In the genomic region with DNA sequence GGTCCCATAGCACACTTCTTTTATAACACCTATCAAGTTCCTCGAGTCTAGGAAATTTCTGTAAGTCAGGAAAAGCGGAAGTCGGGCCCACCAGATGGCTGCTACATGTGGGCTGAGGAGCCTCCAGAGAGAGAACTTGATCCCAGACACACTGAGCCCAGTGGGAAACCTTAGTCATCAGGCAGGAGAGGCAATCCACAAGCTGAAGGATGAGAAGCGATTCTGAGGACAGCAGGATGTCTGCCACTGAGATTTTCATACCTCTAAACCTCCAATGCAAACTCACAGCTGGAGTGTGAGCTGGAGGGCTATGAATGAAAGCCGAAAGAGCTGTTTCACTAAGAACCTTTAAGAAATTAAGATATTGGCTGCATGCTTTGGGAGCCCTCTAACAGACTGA, we compare ENCODE assay signal across 20 cellular contexts.
"Had no signal": no experiment of that assay in that cellular context is flagged by ENCODE, and none has a peak within 500 bp of the region (broad histone marks: within the 10 kb centered on the region; RNA-seq: fewer than 3 reads in every experiment).

No MANE protein-coding gene starts in this region.

- H3K36me3 Mint-ChIP-seq: activated naive CD8-positive, alpha-beta T cell; naive B cell; stimulated activated naive B cell treated with anti-CD40 and anti-IgM and Interleukin-4, amounts not matched to agents 10 μg/mL and 1 μg/mL and 100 μg/mL, for 72 hours had no signal

- H3K4me1 Mint-ChIP-seq: activated CD4-positive, alpha-beta T cell treated with anti-CD3 and anti-CD28 coated beads, Interleukin-2, amount 10 ng/mL, durations not matched to agents 24 days and 14 days; naive B cell; stimulated activated naive B cell treated with anti-CD40 and anti-IgM and Interleukin-4, amounts not matched to agents 10 μg/mL and 1 μg/mL and 100 μg/mL, for 72 hours had no signal

- H3K27ac ChIP-seq: body of pancreas, parathyroid adenoma, tibial artery, vagina had no signal

- ATAC-seq: activated T-cell treated with anti-CD3 and anti-CD28 coated beads, Interleukin-2, amount 50 U/mL, for 72 hours; body of pancreas; esophagus mucosa; left colon; stimulated activated naive B cell treated with anti-CD40 and anti-IgM and Interleukin-4, amounts not matched to agents 10 μg/mL and 1 μg/mL and 100 μg/mL, for 72 hours had no signal

- H3K36me3 ChIP-seq: tibial artery, vagina had no signal

- H3K4me3 Mint-ChIP-seq: activated CD4-positive, alpha-beta T cell treated with anti-CD3 and anti-CD28 coated beads, Interleukin-2, amount 10 ng/mL, durations not matched to agents 24 days and 14 days; activated naive CD8-positive, alpha-beta T cell; activated T-cell treated with anti-CD3 and anti-CD28 coated beads, Interleukin-2, amount 50 U/mL, for 72 hours; naive B cell; stimulated activated naive B cell treated with anti-CD40 and anti-IgM and Interleukin-4, amounts not matched to agents 10 μg/mL and 1 μg/mL and 100 μg/mL, for 72 hours; T-helper 2 cell treated with Interferon-gamma antibody and Interleukin-4, amounts not matched to agents 5 μg/mL and 100 μg/mL, for 36 hours had no signal

- DNase-seq: activated CD4-positive, alpha-beta T cell treated with anti-CD3 and anti-CD28 coated beads, Interleukin-2, amount 10 ng/mL, durations not matched to agents 24 days and 14 days; activated CD4-positive, CD25-positive, alpha-beta regulatory T cell; activated CD8-positive, alpha-beta memory T cell treated with anti-CD3 and anti-CD28 coated beads, Interleukin-2, amount 50 U/mL, for 48 hours; activated gamma-delta T cell treated with Interleukin-2 at 50 U/mL for 16 hours; activated T-cell treated with anti-CD3 and anti-CD28 coated beads, Interleukin-2, amount 50 U/mL, for 72 hours; amniotic stem cell; body of pancreas; caudate nucleus; hippocampal formation; left colon; naive B cell; retina; stimulated activated CD4-positive, alpha-beta T cell treated with anti-CD3 and anti-CD28 coated beads, Interleukin-2, amount 100 ng/mL, for 48 hours; stimulated activated naive B cell treated with anti-CD40 and anti-IgM and Interleukin-4, amounts not matched to agents 10 μg/mL and 1 μg/mL and 100 μg/mL, for 72 hours; tibial artery had no signal

- H3K27me3 ChIP-seq: body of pancreas, tibial artery, vagina had no signal

- H3K4me3 ChIP-seq: body of pancreas, tibial artery, vagina had no signal

- H3K4me1 ChIP-seq: body of pancreas, parathyroid adenoma, tibial artery, vagina had no signal

- H3K27ac Mint-ChIP-seq: activated CD4-positive, alpha-beta T cell treated with anti-CD3 and anti-CD28 coated beads, Interleukin-2, amount 10 ng/mL, durations not matched to agents 24 days and 14 days; activated naive CD8-positive, alpha-beta T cell; activated T-cell treated with anti-CD3 and anti-CD28 coated beads, Interleukin-2, amount 50 U/mL, for 72 hours; stimulated activated naive B cell treated with anti-CD40 and anti-IgM and Interleukin-4, amounts not matched to agents 10 μg/mL and 1 μg/mL and 100 μg/mL, for 72 hours; T-helper 2 cell treated with Interferon-gamma antibody and Interleukin-4, amounts not matched to agents 5 μg/mL and 100 μg/mL, for 36 hours had no signal

- H3K9me3 Mint-ChIP-seq: activated CD4-positive, alpha-beta T cell treated with anti-CD3 and anti-CD28 coated beads, Interleukin-2, amount 10 ng/mL, durations not matched to agents 24 days and 14 days; activated T-cell treated with anti-CD3 and anti-CD28 coated beads, Interleukin-2, amount 50 U/mL, for 72 hours; T-helper 2 cell treated with Interferon-gamma antibody and Interleukin-4, amounts not matched to agents 5 μg/mL and 100 μg/mL, for 36 hours had no signal

- H3K9me3 ChIP-seq: body of pancreas, tibial artery, vagina had no signal
